25 cellular contexts compared by ENCODE assay signal in the genomic region with DNA sequence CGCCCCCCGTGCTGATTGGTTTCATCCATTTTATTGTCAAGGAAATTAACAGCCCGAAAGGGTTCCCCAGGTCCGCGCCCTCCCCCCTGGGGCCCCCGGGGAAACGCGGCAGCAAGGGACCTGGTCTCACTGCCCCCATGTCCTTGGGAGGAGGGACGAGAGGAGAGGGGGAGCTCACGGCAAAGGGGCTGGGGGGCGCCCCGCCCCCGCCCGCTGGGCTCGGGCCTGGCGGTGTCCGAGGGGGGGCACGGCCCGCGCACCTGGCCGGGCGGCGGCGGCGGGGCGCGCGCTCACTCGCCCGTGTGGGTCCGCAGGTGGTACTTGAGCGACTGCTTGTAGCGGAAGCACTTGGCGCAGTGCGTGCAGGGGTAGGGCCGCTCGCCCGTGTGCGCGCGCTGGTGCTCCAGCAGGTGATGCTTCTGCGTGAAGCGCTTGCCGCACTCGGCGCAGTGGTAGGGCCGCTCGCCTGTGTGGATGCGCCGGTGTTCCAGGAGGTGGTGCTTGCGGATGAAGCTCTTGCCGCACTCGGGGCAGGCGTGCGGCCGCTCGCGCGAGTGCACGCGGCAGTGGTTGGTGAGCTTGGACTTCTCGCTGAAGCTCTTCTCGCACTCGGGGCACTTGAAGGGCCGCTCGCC. TPM values are rescaled to one million over a fixed set of nuclear protein-coding genes. Genes with fewer than 3 reads are reported as not detected.
DNase-seq lines count a peak whose midpoint lies in the region; ATAC-seq, FAIRE-seq and TF ChIP-seq lines count a peak whose summit lies in the region.
"Had no signal": no experiment of that assay in that cellular context is flagged by ENCODE, and none has a peak within 500 bp of the region (broad histone marks: within the 10 kb centered on the region; RNA-seq: fewer than 3 reads in every experiment).

No MANE protein-coding gene starts in this region.

- DNase-seq in GM23338 (ENCODE audit: low spot score) (peak; percentile 77), H1 (ENCODE audit: low read depth in 1 of 2, low spot score in 2 of 2) (no peak), osteoblast (ENCODE audit: insufficient read length, low spot score, missing footprints) (peak; percentile 25), transverse colon (no peak), NOMO-1 (lab: John Stamatoyannopoulos, UW; ENCODE audit: unreplicated experiment in 2 of 2) (no peak)
- DNase-seq in activated T-cell treated with anti-CD3 and anti-CD28 coated beads, Interleukin-2, amount 50 U/mL, for 24 hours = no peak
- DNase-seq: 8988T; ACHN; AML-193; BE2C; CD4-positive, alpha-beta T cell; CD8-positive, alpha-beta memory T cell; DMS 273 treated with DMSO at 0.1 percent for 48 hours; DMS79; EL; GDM1; H9 had no signal

- H3K36me3 Mint-ChIP-seq in GM23338 (ENCODE audit: low read depth) = peaks cover 31% of the 10 kb centered on the region
- peaks cover 75% of the 10 kb centered on the region for H3K36me3 Mint-ChIP-seq in activated T-cell treated with anti-CD3 and anti-CD28 coated beads, Interleukin-2, amount 50 U/mL, for 24 hours (ENCODE audit: low read depth)
- H3K36me3 Mint-ChIP-seq in activated T-helper 17 cell treated with anti-CD3 and anti-CD28 coated beads, Interleukin-2, amount 50 U/mL, for 72 hours (ENCODE audit: low read depth) = peaks cover 57% of the 10 kb centered on the region

- no peaks in the 10 kb centered on the region for H3K9me3 ChIP-seq in H1 (ENCODE audit: insufficient read depth in 2 of 2, low read depth in 1 of 2, low read length in 1 of 2)
- no peaks in the 10 kb centered on the region for H3K9me3 ChIP-seq in osteoblast (ENCODE audit: low read depth, low read length)
- H3K9me3 ChIP-seq in transverse colon = no peaks in the 10 kb centered on the region
- H3K9me3 ChIP-seq: A549, BE2C had no signal

- H3K27me3 Mint-ChIP-seq in GM23338 (ENCODE audit: insufficient read depth, low read depth, poor library complexity) = peaks cover 13% of the 10 kb centered on the region
- no peaks in the 10 kb centered on the region for H3K27me3 Mint-ChIP-seq in activated T-cell treated with anti-CD3 and anti-CD28 coated beads, Interleukin-2, amount 50 U/mL, for 24 hours
- no peaks in the 10 kb centered on the region for H3K27me3 Mint-ChIP-seq in activated T-helper 17 cell treated with anti-CD3 and anti-CD28 coated beads, Interleukin-2, amount 50 U/mL, for 72 hours
- H3K27me3 Mint-ChIP-seq: CD4-positive, alpha-beta T cell; CD8-positive, alpha-beta memory T cell had no signal

- H3K27ac ChIP-seq in GM23338 (ENCODE audit: low read depth) = no peak overlapping the region
- H3K27ac ChIP-seq in H1 (ENCODE audit: low read depth, low read length) = no peak overlapping the region
- H3K27ac ChIP-seq in osteoblast (ENCODE audit: low read depth, low read length) = no peak overlapping the region
- H3K27ac ChIP-seq in transverse colon = no peak overlapping the region
- H3K27ac ChIP-seq: A549; BLaER1 treated with 17β-estradiol and CSF1 and Interleukin-3, amounts not matched to agents 10 nM and 100 nM had no signal

- H2BK120ac ChIP-seq in H1 (replicated peaks; ENCODE audit: low read depth, low read length) = no peak overlapping the region

- H4K5ac ChIP-seq in H1 (ENCODE audit: insufficient read length, low read depth, low read length) = no peak overlapping the region

- H2BK15ac ChIP-seq in H1 (ENCODE audit: low read length) = no peak overlapping the region

- FAIRE-seq in H1 (lab: Jason Lieb, UNC) = no peak
- FAIRE-seq: A549, D721Med, GM12892 had no signal

- H2AK5ac ChIP-seq in H1 (ENCODE audit: low read depth, low read length) = no peak overlapping the region

- H3K9me2 ChIP-seq in GM23338 (ENCODE audit: insufficient read depth) = no peaks in the 10 kb centered on the region

- no peak overlapping the region for H3K14ac ChIP-seq in H1 (ENCODE audit: insufficient read length)

- no peak overlapping the region for H3K18ac ChIP-seq in H1 (ENCODE audit: extremely low read depth, low read length)

- H3K4me1 Mint-ChIP-seq in GM23338 = peaks cover 13% of the 10 kb centered on the region
- H3K4me1 Mint-ChIP-seq in activated T-cell treated with anti-CD3 and anti-CD28 coated beads, Interleukin-2, amount 50 U/mL, for 24 hours (ENCODE audit: low read depth) = peaks cover 3% of the 10 kb centered on the region
- peaks cover 6% of the 10 kb centered on the region for H3K4me1 Mint-ChIP-seq in activated T-helper 17 cell treated with anti-CD3 and anti-CD28 coated beads, Interleukin-2, amount 50 U/mL, for 72 hours
- H3K4me1 Mint-ChIP-seq: CD14-positive monocyte; CD8-positive, alpha-beta memory T cell; H9 had no signal

- no peaks in the 10 kb centered on the region for H3K79me1 ChIP-seq in H1 (ENCODE audit: low read depth, low read length)

- WGBS in H1 (ENCODE audit: extremely low coverage in 1 of 2, insufficient coverage in 1 of 2, insufficient read length in 1 of 2, insufficient replicate concordance in 2 of 2, low coverage in 1 of 2, low lambda C conversion rate in 2 of 2, missing lambda C conversion rate in 1 of 2), 2 experiments = 88% methylated on average over 33 of the region's 66 CpGs; no CpG with 5 or more reads in 1 of the 2 experiments
- WGBS in transverse colon (ENCODE audit: low coverage in 1 of 2), 2 donors = 80 to 97% methylated on average over 2 to 59 of the region's 66 CpGs

- no peak for TF ChIP-seq RAD21 in H1 (IDR thresholded peaks at IDR 0.05 in 1 of 2, conservative IDR thresholded peaks at IDR 0.05 in 1 of 2; ENCODE audit: low read depth in 2 of 2, low read length in 2 of 2)

- H3K9me3 Mint-ChIP-seq in GM23338 = no peaks in the 10 kb centered on the region
- no peaks in the 10 kb centered on the region for H3K9me3 Mint-ChIP-seq in activated T-cell treated with anti-CD3 and anti-CD28 coated beads, Interleukin-2, amount 50 U/mL, for 24 hours
- no peaks in the 10 kb centered on the region for H3K9me3 Mint-ChIP-seq in activated T-helper 17 cell treated with anti-CD3 and anti-CD28 coated beads, Interleukin-2, amount 50 U/mL, for 72 hours
- H3K9me3 Mint-ChIP-seq: CD4-positive, alpha-beta T cell; CD8-positive, alpha-beta memory T cell; H9 had no signal

- H3K4me3 ChIP-seq in GM23338 (peak overlapping the region; percentile 59), H1 (ENCODE audit: extremely low read depth in 1 of 4, insufficient read depth in 2 of 4, low read depth in 3 of 4, low read length in 4 of 4) (no peak overlapping the region), osteoblast (ENCODE audit: insufficient read depth, low read length) (no peak overlapping the region), transverse colon (no peak overlapping the region)
- H3K4me3 ChIP-seq: A549; BLaER1 treated with 17β-estradiol and CSF1 and Interleukin-3, amounts not matched to agents 10 nM and 100 nM had no signal

- TF ChIP-seq CTCF in GM23338 (conservative IDR thresholded peaks at IDR 0.05; ENCODE audit: low read depth in 2 of 2) (no peak), H1 (IDR thresholded peaks at IDR 0.05; ENCODE audit: control extremely low read depth in 1 of 3, insufficient read depth in 1 of 3, low read depth in 1 of 3, low read length in 3 of 3) (no peak), osteoblast (IDR thresholded peaks at IDR 0.05; ENCODE audit: extremely low read depth, low read depth, low read length) (no peak), transverse colon (IDR thresholded peaks at IDR 0.05) (no peak)

- TF ChIP-seq POLR2A in H1 (IDR thresholded peaks at IDR 0.05; ENCODE audit: control extremely low read depth in 1 of 2, low read depth in 2 of 2, low read length in 2 of 2) = no peak
- no peak for TF ChIP-seq POLR2A in transverse colon (IDR thresholded peaks at IDR 0.05)

- H2BK12ac ChIP-seq in H1 (ENCODE audit: low read depth, low read length) = no peak overlapping the region

- H3K23ac ChIP-seq in H1 (ENCODE audit: insufficient read length) = no peak overlapping the region

- H2AFZ ChIP-seq in GM23338 = peak overlapping the region; percentile 81
- no peak overlapping the region for H2AFZ ChIP-seq in H1 (ENCODE audit: low read length)
- no peak overlapping the region for H2AFZ ChIP-seq in osteoblast (ENCODE audit: low read length)

- H3K4me2 ChIP-seq in GM23338 (peak overlapping the region; percentile 77), H1 (ENCODE audit: insufficient read depth in 1 of 2, low read depth in 2 of 2, low read length in 2 of 2) (no peak overlapping the region), osteoblast (ENCODE audit: insufficient read depth, low read length) (no peak overlapping the region)
- H3K4me2 ChIP-seq: A549; BLaER1 treated with 17β-estradiol and CSF1 and Interleukin-3, amounts not matched to agents 10 nM and 100 nM had no signal

- H3K36me3 ChIP-seq in GM23338 (ENCODE audit: insufficient read depth) (no peaks in the 10 kb centered on the region), H1 (ENCODE audit: control insufficient read depth in 2 of 4, insufficient read depth in 4 of 4, low read length in 3 of 4) (peaks cover 0 to 16% (median 0%) of the 10 kb centered on the region in 4 experiments; a peak in 3 of 8 replicates), osteoblast (ENCODE audit: insufficient read depth, low read length) (peaks cover 22% of the 10 kb centered on the region), transverse colon (peaks cover 0 to 39% (median 7%) of the 10 kb centered on the region in 4 donors)

- H4K8ac ChIP-seq in H1 (ENCODE audit: extremely low read depth, insufficient read depth, low read length) = no peak overlapping the region

- H3K27me3 ChIP-seq in GM23338 (ENCODE audit: insufficient read depth) = peaks cover 48% of the 10 kb centered on the region
- no peaks in the 10 kb centered on the region for H3K27me3 ChIP-seq in H1 (replicated peaks in 1 of 4; ENCODE audit: control insufficient read depth in 3 of 4, extremely low read depth in 1 of 4, insufficient read depth in 3 of 4, low read length in 3 of 4)
- no peaks in the 10 kb centered on the region for H3K27me3 ChIP-seq in osteoblast (ENCODE audit: insufficient read depth, low read length)
- no peaks in the 10 kb centered on the region for H3K27me3 ChIP-seq in transverse colon
- H3K27me3 ChIP-seq: BE2C; BLaER1 treated with 17β-estradiol and CSF1 and Interleukin-3, amounts not matched to agents 10 nM and 100 nM had no signal

- peaks cover 4% of the 10 kb centered on the region; the same call in 1 of the 2 replicates for H4K20me1 ChIP-seq in GM23338 (replicated peaks; ENCODE audit: insufficient read depth)
- H4K20me1 ChIP-seq in H1 (replicated peaks in 1 of 2; ENCODE audit: control insufficient read depth in 1 of 2, insufficient read depth in 2 of 2, low read length in 2 of 2) = peaks cover 0 to 2% of the 10 kb centered on the region in 2 experiments
- H4K20me1 ChIP-seq in osteoblast (ENCODE audit: insufficient read depth, low read length) = no peaks in the 10 kb centered on the region

- H3K4me1 ChIP-seq in GM23338 (ENCODE audit: insufficient read depth) = peaks cover 4% of the 10 kb centered on the region; the same call in 1 of the 2 replicates
- no peaks in the 10 kb centered on the region for H3K4me1 ChIP-seq in H1 (replicated peaks in 1 of 4; ENCODE audit: control insufficient read depth in 3 of 4, insufficient read depth in 4 of 4, low read length in 3 of 4)
- H3K4me1 ChIP-seq in osteoblast (ENCODE audit: insufficient read depth, low read length) = no peaks in the 10 kb centered on the region
- no peaks in the 10 kb centered on the region for H3K4me1 ChIP-seq in transverse colon
- H3K4me1 ChIP-seq: A549 had no signal

- H3K79me2 ChIP-seq in GM23338 (replicated peaks; ENCODE audit: insufficient read depth) (no peaks in the 10 kb centered on the region), H1 (ENCODE audit: control insufficient read depth in 1 of 2, insufficient read depth in 2 of 2, low read length in 2 of 2) (no peaks in the 10 kb centered on the region), osteoblast (ENCODE audit: insufficient read depth, low read length) (no peaks in the 10 kb centered on the region)

- no peak overlapping the region for H4K91ac ChIP-seq in H1 (replicated peaks; ENCODE audit: insufficient read length, low read length)

- no peak overlapping the region for H3K27ac Mint-ChIP-seq in GM23338
- H3K27ac Mint-ChIP-seq in activated T-cell treated with anti-CD3 and anti-CD28 coated beads, Interleukin-2, amount 50 U/mL, for 24 hours = no peak overlapping the region
- H3K27ac Mint-ChIP-seq in activated T-helper 17 cell treated with anti-CD3 and anti-CD28 coated beads, Interleukin-2, amount 50 U/mL, for 72 hours = no peak overlapping the region
- H3K27ac Mint-ChIP-seq: CD4-positive, alpha-beta T cell had no signal

- peak overlapping the region; percentile 59; the same call in 2 of the 3 replicates for H3K4me3 Mint-ChIP-seq in GM23338
- no peak overlapping the region for H3K4me3 Mint-ChIP-seq in activated T-cell treated with anti-CD3 and anti-CD28 coated beads, Interleukin-2, amount 50 U/mL, for 24 hours
- H3K4me3 Mint-ChIP-seq in activated T-helper 17 cell treated with anti-CD3 and anti-CD28 coated beads, Interleukin-2, amount 50 U/mL, for 72 hours = no peak overlapping the region
- H3K4me3 Mint-ChIP-seq: CD14-positive monocyte; CD4-positive, alpha-beta T cell; CD8-positive, alpha-beta memory T cell; H9 had no signal

- in situ Hi-C loops in transverse colon (cut with MboI; ENCODE audit: low pct_ligation_motif_present in 1 of 4, low pct_unique_long_range_greater_than_20kb in 1 of 4, low sequenced_read_pairs in 3 of 4) = no loop called here

- H3F3A ChIP-seq in GM23338 (replicated peaks; ENCODE audit: low read depth) = no peaks in the 10 kb centered on the region

- no peak overlapping the region; the same call in 1 of the 2 replicates for H2BK5ac ChIP-seq in H1 (ENCODE audit: low read depth, low read length)

- TF ChIP-seq EP300 in H1 (IDR thresholded peaks at IDR 0.05; ENCODE audit: borderline replicate concordance in 1 of 2, low read depth in 2 of 2, low read length in 2 of 2) = no peak
- peak; percentile 50 for TF ChIP-seq EP300 in transverse colon (IDR thresholded peaks at IDR 0.05; ENCODE audit: low read depth)

- POLR2A ChIA-PET in H1 (lab: Charles Lee; ENCODE audit: partially characterized antibody) = interaction anchor here (0.6 to 1.9 kb wide), 5 partner anchors 8 to 141 kb away, joined by 3 to 10 read pairs (median 4); partner anchors contain the start of gene ZNF777

- CTCF ChIA-PET in H1 (lab: Charles Lee; ENCODE audit: partially characterized antibody) = interaction anchor here (0.7 to 2.7 kb wide), 10 partner anchors 8 to 196 kb away, joined by 3 to 10 read pairs (median 3); no protein-coding TSS in a partner anchor

- H3K4ac ChIP-seq in H1 (replicated peaks; ENCODE audit: insufficient read length, low read depth, low read length) = no peak overlapping the region

- no peaks in the 10 kb centered on the region for H3K23me2 ChIP-seq in H1 (ENCODE audit: low read depth, low read length)

- no peak overlapping the region for H3K56ac ChIP-seq in H1 (replicated peaks; ENCODE audit: insufficient read length, low read depth, low read length)

- no peak overlapping the region for H2BK20ac ChIP-seq in H1 (ENCODE audit: low read length)

- intact Hi-C loops in transverse colon (cut with DNase I; ENCODE audit: low total_unique reads) = no loop called here

- no peak overlapping the region; a peak in 1 of 7 replicates for H3K9ac ChIP-seq in H1 (replicated peaks in 1 of 4; ENCODE audit: extremely low read depth in 1 of 4, low read depth in 3 of 4, low read length in 3 of 4)
- H3K9ac ChIP-seq: BLaER1 treated with 17β-estradiol and CSF1 and Interleukin-3, amounts not matched to agents 10 nM and 100 nM had no signal

- ATAC-seq in GM23338 (peak; percentile 89), HG02678 (IDR thresholded peaks at IDR 0.05; ENCODE audit: unreplicated experiment) (no peak)
- ATAC-seq in activated T-helper 17 cell treated with anti-CD3 and anti-CD28 coated beads, Interleukin-2, amount 50 U/mL, for 72 hours (replicated peaks) = no peak
- ATAC-seq: A549, HCT116 had no signal

RNA-seq across cellular contexts. Expression of gene ZNF777, which starts 29.3 kb away (rescaled TPM):
- total RNA-seq in GM23338 (2014; rRNA removed; shearing (Covaris generic)) = 5.2 and 7.9 TPM in 2 replicates
- polyA plus RNA-seq in GM23338 (2016; fragmentation: Nextera tagmentation; extraction: Ambion mirVana) (2.8 and 3.2 TPM in 2 replicates), H1 (2011; rRNA removed) (8.0 and 9.4 TPM in 2 replicates)
- total RNA-seq in H1 (2021; fragmentation: NEBNext Ultra II Directional; extraction: Animal tissue kit (Norgen Biotek cat#: 25700)) = 10.1 and 11.2 TPM in 2 replicates
- polyA plus RNA-seq in H1 (2011; cell fraction: cytosol; rRNA removed) = 7.3 TPM
- polyA plus RNA-seq in H1 (2011; cell fraction: nucleus; rRNA removed) = 6.9 TPM
- 5.7 to 11.4 TPM (median 9.2 TPM) in 4 replicates for polyA plus RNA-seq in H1 (2012, experiment 1 of 2)
- polyA plus RNA-seq in H1 (2012, experiment 2 of 2) = 6.2 TPM
- polyA plus RNA-seq in H1 (2013, experiment 1 of 2) = 6.5 TPM
- 6.1 TPM for polyA plus RNA-seq in H1 (2013, experiment 2 of 2)
- 4.1 and 4.3 TPM in 2 replicates for polyA minus RNA-seq in H1 (2011; rRNA and poly(A)+ RNA removed)
- 9.1 TPM for polyA minus RNA-seq in H1 (2011; cell fraction: cytosol; rRNA and poly(A)+ RNA removed)
- polyA minus RNA-seq in H1 (2011; cell fraction: nucleus; rRNA and poly(A)+ RNA removed) = 4.5 TPM
- total RNA-seq in osteoblast (7.6 and 8.0 TPM in 2 replicates), transverse colon (10 to 100 TPM in 2 of 4 donors, 1 to 10 TPM in 2; 7.8 to 58.9 (median 14.2) TPM)
- 1 to 10 TPM; 5.8 to 9.6 TPM for total RNA-seq in activated T-helper 17 cell treated with anti-CD3 and anti-CD28 coated beads, Interleukin-2, amount 50 U/mL, for 72 hours

Comparison
In these comparisons a context has a peak if more than half of its experiments do, and no peak if none do; other contexts are left out.
1. DNase-seq: peak in GM23338 (single experiment) and osteoblast (single experiment); none in H1 (0 of 2), transverse colon (single experiment), NOMO-1 (0 of 2) and activated T-cell treated with anti-CD3 and anti-CD28 coated beads, Interleukin-2, amount 50 U/mL, for 24 hours (single experiment).